Comparison of ENCODE assay signal across 8 cellular contexts in the genomic region with DNA sequence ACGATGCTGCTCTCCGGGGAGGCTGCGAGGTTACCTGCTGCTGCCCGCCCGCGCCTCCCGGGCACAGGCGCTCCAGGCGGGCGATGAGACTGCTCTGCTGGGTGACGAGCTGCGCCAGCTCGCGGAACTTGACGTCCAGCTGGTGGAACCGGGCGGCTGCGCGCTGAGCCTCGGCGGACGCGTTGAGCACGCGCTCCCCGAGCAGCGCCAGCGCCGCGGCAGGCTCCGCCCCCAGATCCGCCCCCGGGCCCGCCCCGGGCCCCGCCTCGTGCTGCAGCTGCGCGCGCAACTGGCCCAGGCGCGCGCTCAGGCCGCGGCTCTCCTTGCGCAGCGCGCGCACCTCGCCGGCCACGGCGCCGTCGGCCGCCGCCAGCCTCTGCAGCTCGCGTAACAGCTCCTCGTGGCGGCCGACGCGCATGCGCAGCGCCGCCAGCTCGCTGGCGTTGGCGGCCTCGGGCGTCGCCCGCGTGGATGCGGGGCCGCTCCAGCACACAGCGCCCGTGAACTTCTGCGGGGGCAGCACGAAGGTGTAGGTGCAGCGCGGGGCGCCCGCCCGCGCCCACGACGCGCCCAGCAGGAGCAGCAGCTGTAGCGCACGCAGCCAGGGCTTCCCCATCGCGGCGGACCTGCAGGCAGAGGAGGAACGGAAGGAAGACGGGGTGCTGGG. TPM values are rescaled to one million over a fixed set of nuclear protein-coding genes. Genes with fewer than 3 reads are reported as not detected.
DNase-seq lines count a peak whose midpoint lies in the region; ATAC-seq and TF ChIP-seq lines count a peak whose summit lies in the region.

No MANE protein-coding gene starts in this region.

- H3K4me3 ChIP-seq in BJ (ENCODE audit: low read depth, low read length): peak overlapping the region; percentile 54
- H3K4me3 ChIP-seq in duodenal mucosa (ENCODE audit: low read depth in 1 of 2, low read length in 2 of 2): peak overlapping the region; percentile 66
- peak overlapping the region; percentile 28 for H3K4me3 ChIP-seq in lung

- H3K9ac ChIP-seq in duodenal mucosa (ENCODE audit: low read depth in 1 of 2, low read length in 2 of 2): peak overlapping the region; percentile 51 to 56

- no peak for TF ChIP-seq CTCF in BJ (IDR thresholded peaks at IDR 0.05; ENCODE audit: insufficient read depth, low read depth, low read length)
- no peak for TF ChIP-seq CTCF in lung (IDR thresholded peaks at IDR 0.05; ENCODE audit: control extremely low read depth, extremely low read depth)

- peak; percentile 39 for ATAC-seq in HG03457 (IDR thresholded peaks at IDR 0.05; ENCODE audit: unreplicated experiment)
- ATAC-seq in lung (ENCODE audit: insufficient read depth, low FRiP score): peak; percentile 93

- peak; percentile 50 for DNase-seq in BJ (ENCODE audit: low read depth)
- DNase-seq in GM19240 (ENCODE audit: insufficient read length, low spot score): peak; percentile 94
- DNase-seq in NCI-H524 treated with DMSO at 0.1 percent for 48 hours (lab: John Stamatoyannopoulos, UW): peak; percentile 36
- peak; percentile 72 to 80 for DNase-seq in activated CD4-positive, alpha-beta T cell treated with anti-CD3 and anti-CD28 coated beads, Interleukin-2, amount 50 U/mL, for 24 hours (ENCODE audit: low read depth in 1 of 2, low spot score in 1 of 2)
- DNase-seq in lung (ENCODE audit: low spot score): peak; percentile 85
- DNase-seq in stimulated activated CD4-positive, alpha-beta T cell treated with anti-CD3 and anti-CD28 coated beads, TNF-alpha, amount 100 ng/mL, for 24 hours (ENCODE audit: low read depth in 3 of 3): peak; percentile 72 to 84 (median 78)

- H3K9me3 ChIP-seq in duodenal mucosa (ENCODE audit: control insufficient read depth in 1 of 2, low read length in 2 of 2) (no peaks in the 10 kb centered on the region), lung (ENCODE audit: control insufficient read depth in 2 of 2, insufficient read depth in 1 of 2, low read length in 1 of 2) (no peaks in the 10 kb centered on the region)

- H3K36me3 ChIP-seq in BJ (ENCODE audit: control insufficient read depth, insufficient read depth, low read length) (peaks cover 7% of the 10 kb centered on the region), duodenal mucosa (ENCODE audit: control insufficient read depth in 1 of 2, insufficient read depth in 2 of 2, low read length in 2 of 2) (peaks cover under 1 to 21% of the 10 kb centered on the region in 2 donors), lung (ENCODE audit: control insufficient read depth in 2 of 2, insufficient read depth in 2 of 2, low read length in 2 of 2) (peaks cover 0 to 14% of the 10 kb centered on the region in 2 donors)

- H3K27ac ChIP-seq in duodenal mucosa (ENCODE audit: low read depth, low read length) (peak overlapping the region; percentile 42), lung (ENCODE audit: low read depth in 1 of 2, low read length in 1 of 2) (peak overlapping the region; percentile 39 to 81)

- WGBS in lung, 2 donors: 3 to 4% methylated on average over 65 to 97 of the region's 97 CpGs

- CTCF ChIA-PET in BJ (lab: Yijun Ruan, JAX): interaction anchor here (0.6 to 5.4 kb wide), 10 partner anchors 9 to 294 kb away, joined by 3 to 77 read pairs (median 4); partner anchors contain the start of gene MRPL4

- peaks cover 6 to 12% of the 10 kb centered on the region in 2 donors for H3K4me1 ChIP-seq in duodenal mucosa (ENCODE audit: control insufficient read depth in 1 of 2, insufficient read depth in 2 of 2, low read length in 2 of 2)
- H3K4me1 ChIP-seq in lung (ENCODE audit: control insufficient read depth in 2 of 2, insufficient read depth in 2 of 2, low read length in 2 of 2): peaks cover 0 to 3% of the 10 kb centered on the region in 2 donors

- H3K27me3 ChIP-seq in BJ (ENCODE audit: control insufficient read depth, insufficient read depth, low read length) (no peaks in the 10 kb centered on the region), duodenal mucosa (ENCODE audit: control insufficient read depth in 1 of 2, insufficient read depth in 2 of 2, low read length in 2 of 2) (no peaks in the 10 kb centered on the region), lung (ENCODE audit: control insufficient read depth, insufficient read depth) (no peaks in the 10 kb centered on the region)

- POLR2A ChIA-PET in BJ (lab: Charles Lee): interaction anchor here (0.6 to 1.3 kb wide), 2 partner anchors 24 to 145 kb away, joined by 3 to 5 read pairs; no protein-coding TSS in a partner anchor

RNA-seq across cellular contexts. Expression of gene ANGPTL6, which starts 6.4 kb away (rescaled TPM):
- polyA plus RNA-seq in BJ (2011; rRNA removed): 0.22 and 0.25 TPM in 2 replicates
- 0.43 TPM in 1 of 2 replicates, not detected in the other for polyA minus RNA-seq in BJ (2011; rRNA and poly(A)+ RNA removed)
- total RNA-seq in lung: 1 to 10 TPM in 1 of 2 donors, under 1 TPM in 1; 0.64 to 4.1 TPM
- 1 to 10 TPM in 1 of 2 donors, under 1 TPM in 1; 0.93 to 1.3 TPM for polyA plus RNA-seq in lung

RNA-seq across cellular contexts. Expression of gene SHFL, which starts 10.0 kb away (rescaled TPM):
- polyA plus RNA-seq in BJ (2011; rRNA removed) (30.1 and 42.2 TPM in 2 replicates), lung (10 to 100 TPM; 35.1 to 43.5 TPM)
- 14.0 and 19.2 TPM in 2 replicates for polyA minus RNA-seq in BJ (2011; rRNA and poly(A)+ RNA removed)
- total RNA-seq in lung: 10 to 100 TPM; 21.2 to 31.5 TPM

RNA-seq across cellular contexts. Expression of gene PPAN, which starts 10.1 kb away (rescaled TPM):
- polyA plus RNA-seq in BJ (2011; rRNA removed) (16.9 and 18.1 TPM in 2 replicates), lung (10 to 100 TPM; 43.2 to 61.4 TPM)
- 41.8 and 72.4 TPM in 2 replicates for polyA minus RNA-seq in BJ (2011; rRNA and poly(A)+ RNA removed)
- total RNA-seq in lung: 10 to 100 TPM; 15.0 to 51.8 TPM

RNA-seq across cellular contexts. Expression of gene P2RY11, which starts 15.4 kb away (rescaled TPM):
- 1.6 and 2.4 TPM in 2 replicates for polyA plus RNA-seq in BJ (2011; rRNA removed)
- polyA minus RNA-seq in BJ (2011; rRNA and poly(A)+ RNA removed): 2.3 and 2.9 TPM in 2 replicates
- total RNA-seq in lung: 10 to 100 TPM in 1 of 2 donors, 1 to 10 TPM in 1; 3.3 to 19.0 TPM
- 10 to 100 TPM in 1 of 2 donors, 1 to 10 TPM in 1; 9.6 to 17.4 TPM for polyA plus RNA-seq in lung

RNA-seq across cellular contexts. Expression of gene EIF3G, which starts 23.6 kb away (rescaled TPM):
- polyA plus RNA-seq in BJ (2011; rRNA removed) (129 and 169 TPM in 2 replicates), lung (100 to 1,000 TPM; 145 to 197 TPM)
- polyA minus RNA-seq in BJ (2011; rRNA and poly(A)+ RNA removed): 53.2 and 56.3 TPM in 2 replicates
- total RNA-seq in lung: 100 to 1,000 TPM; 164 to 187 TPM

Comparison
In these comparisons a context has a peak if more than half of its experiments do, and no peak if none do; other contexts are left out.
1. Peak in every context shown above with its lines: DNase-seq, ATAC-seq, H3K4me3 ChIP-seq and H3K27ac ChIP-seq.
2. DNase-seq: peak in every context shown above with its lines; median percentile 94 in GM19240; 85 in lung; 78 in stimulated activated CD4-positive, alpha-beta T cell treated with anti-CD3 and anti-CD28 coated beads, TNF-alpha, amount 100 ng/mL, for 24 hours; 76 in activated CD4-positive, alpha-beta T cell treated with anti-CD3 and anti-CD28 coated beads, Interleukin-2, amount 50 U/mL, for 24 hours; 50 in BJ; 36 in NCI-H524 treated with DMSO at 0.1 percent for 48 hours.